Comparison of ENCODE assay signal across 17 cellular contexts in genomic region chr15:75063338-75063737, GRCh38. TPM values are rescaled to one million over a fixed set of nuclear protein-coding genes. Genes with fewer than 3 reads are reported as not detected.
DNase-seq lines count a peak whose midpoint lies in the region; ATAC-seq and TF ChIP-seq lines count a peak whose summit lies in the region.
"Had no signal": no experiment of that assay in that cellular context is flagged by ENCODE, and none has a peak within 500 bp of the region (broad histone marks: within the 10 kb centered on the region; RNA-seq: fewer than 3 reads in every experiment).

No MANE protein-coding gene starts in this region.

- intact Hi-C loops in dendritic cell treated with granulocyte-macrophage colony-stimulating factor and Interleukin-4, amounts not matched to agents 40 ng/mL and 50 ng/mL, for 4 days (cut with micrococcal nuclease), result no loop called here

- no peak overlapping the region for H3K4me3 Mint-ChIP-seq in dendritic cell treated with granulocyte-macrophage colony-stimulating factor and Interleukin-4, amounts not matched to agents 40 ng/mL and 50 ng/mL, for 4 days
- H3K4me3 Mint-ChIP-seq in nephron progenitor cell, result peak overlapping the region; percentile 16
- H3K4me3 Mint-ChIP-seq: activated CD4-positive, alpha-beta T cell treated with anti-CD3 and anti-CD28 coated beads, Interleukin-2, amount 10 ng/mL, durations not matched to agents 7 days and 5 days; activated naive CD4-positive, alpha-beta T cell treated with anti-CD3 and anti-CD28 coated beads, Interleukin-2, amount 50 U/mL, for 24 hours; natural killer cell had no signal

- no peaks in the 10 kb centered on the region for H3K9me3 Mint-ChIP-seq in dendritic cell treated with granulocyte-macrophage colony-stimulating factor and Interleukin-4, amounts not matched to agents 40 ng/mL and 50 ng/mL, for 4 days
- H3K9me3 Mint-ChIP-seq in nephron progenitor cell, result peaks cover 26% of the 10 kb centered on the region
- H3K9me3 Mint-ChIP-seq: activated naive CD4-positive, alpha-beta T cell treated with anti-CD3 and anti-CD28 coated beads, Interleukin-2, amount 50 U/mL, for 24 hours; natural killer cell had no signal

- DNase-seq in EH (ENCODE audit: low read depth) (peak; percentile 82), LHCN-M2 (ENCODE audit: low read depth) (peak; percentile 73), nephron progenitor cell (no peak)
- DNase-seq: activated CD4-positive, alpha-beta T cell treated with anti-CD3 and anti-CD28 coated beads, Interleukin-2, amount 10 ng/mL, durations not matched to agents 7 days and 5 days; caudate nucleus; GF-D8; natural killer cell; NCI-H524 treated with DMSO at 0.1 percent for 48 hours; PC-3; retina; SK-N-SH had no signal

- no peak for TF ChIP-seq CTCF in nephron progenitor cell (IDR thresholded peaks at IDR 0.05)

- no peak for ATAC-seq in HG02571 (IDR thresholded peaks at IDR 0.05; ENCODE audit: unreplicated experiment)
- no peak for ATAC-seq in HG03354 (IDR thresholded peaks at IDR 0.05; ENCODE audit: poor library complexity, severe bottlenecking, unreplicated experiment)
- no peak for ATAC-seq in GM19455 (IDR thresholded peaks at IDR 0.05; ENCODE audit: unreplicated experiment)
- ATAC-seq: gastroesophageal sphincter, natural killer cell, PC-3 had no signal

- peaks cover 3% of the 10 kb centered on the region for H3K27me3 Mint-ChIP-seq in dendritic cell treated with granulocyte-macrophage colony-stimulating factor and Interleukin-4, amounts not matched to agents 40 ng/mL and 50 ng/mL, for 4 days
- no peaks in the 10 kb centered on the region for H3K27me3 Mint-ChIP-seq in nephron progenitor cell (ENCODE audit: low read depth, poor library complexity)
- H3K27me3 Mint-ChIP-seq: activated CD4-positive, alpha-beta T cell treated with anti-CD3 and anti-CD28 coated beads, Interleukin-2, amount 10 ng/mL, durations not matched to agents 7 days and 5 days; activated naive CD4-positive, alpha-beta T cell treated with anti-CD3 and anti-CD28 coated beads, Interleukin-2, amount 50 U/mL, for 24 hours had no signal

- H3K36me3 Mint-ChIP-seq in dendritic cell treated with granulocyte-macrophage colony-stimulating factor and Interleukin-4, amounts not matched to agents 40 ng/mL and 50 ng/mL, for 4 days (ENCODE audit: low read depth), result no peaks in the 10 kb centered on the region
- peaks cover 28% of the 10 kb centered on the region for H3K36me3 Mint-ChIP-seq in nephron progenitor cell (ENCODE audit: low read depth)
- H3K36me3 Mint-ChIP-seq: activated naive CD4-positive, alpha-beta T cell treated with anti-CD3 and anti-CD28 coated beads, Interleukin-2, amount 50 U/mL, for 24 hours; natural killer cell had no signal

- peaks cover 75% of the 10 kb centered on the region for H3K4me1 Mint-ChIP-seq in dendritic cell treated with granulocyte-macrophage colony-stimulating factor and Interleukin-4, amounts not matched to agents 40 ng/mL and 50 ng/mL, for 4 days (ENCODE audit: low read depth)
- H3K4me1 Mint-ChIP-seq in nephron progenitor cell, result peaks cover 30% of the 10 kb centered on the region

- peak overlapping the region; percentile 87 for H3K27ac Mint-ChIP-seq in dendritic cell treated with granulocyte-macrophage colony-stimulating factor and Interleukin-4, amounts not matched to agents 40 ng/mL and 50 ng/mL, for 4 days
- no peak overlapping the region for H3K27ac Mint-ChIP-seq in nephron progenitor cell
- H3K27ac Mint-ChIP-seq: activated CD4-positive, alpha-beta T cell treated with anti-CD3 and anti-CD28 coated beads, Interleukin-2, amount 10 ng/mL, durations not matched to agents 7 days and 5 days; activated naive CD4-positive, alpha-beta T cell treated with anti-CD3 and anti-CD28 coated beads, Interleukin-2, amount 50 U/mL, for 24 hours; natural killer cell had no signal

RNA-seq across cellular contexts. Expression of gene PPCDC, which starts 39.9 kb away (rescaled TPM):
- 21.1 and 22.8 TPM in 2 replicates for total RNA-seq in LHCN-M2 (2014; rRNA removed)
- polyA plus RNA-seq in LHCN-M2 (2012), result 8.9 TPM
